ENCODE assay signal across 1 cellular context in genomic region chr10:72502581-72502980, GRCh38.
TF ChIP-seq lines count a peak whose summit lies in the region.

No MANE protein-coding gene starts in this region.

TF ChIP-seq in K562, 482 proteins besides CTCF, POLR2A, EP300 and RAD21 (continued from another document and continues in another):
- TF ChIP-seq STAT6 (CRISPR knock-in tag; IDR thresholded peaks at IDR 0.05) (no peak), RBM14 (IDR thresholded peaks at IDR 0.05; ENCODE audit: borderline replicate concordance, insufficient read depth, low read depth, low read length) (no peak), TCF7 (IDR thresholded peaks at IDR 0.05; ENCODE audit: borderline replicate concordance) (no peak), PRPF4 (IDR thresholded peaks at IDR 0.05; ENCODE audit: insufficient read depth, low read depth, low read length, poor library complexity, severe bottlenecking) (no peak), EHMT2 (IDR thresholded peaks at IDR 0.05) (no peak), ZNF274 (IDR thresholded peaks at IDR 0.05; ENCODE audit: borderline replicate concordance, low read depth, low read length) (no peak), TRIM28 (IDR thresholded peaks at IDR 0.05) (no peak), TAF1 (IDR thresholded peaks at IDR 0.05; ENCODE audit: control insufficient read depth, extremely low read depth, insufficient read depth, low read length, severe bottlenecking) (no peak), JUN (IDR thresholded peaks at IDR 0.05; ENCODE audit: borderline replicate concordance, low read depth, low read length) (no peak), JUN (CRISPR knock-in tag; IDR thresholded peaks at IDR 0.05; ENCODE audit: borderline replicate concordance) (no peak), TSHZ1 (CRISPR knock-in tag; IDR thresholded peaks at IDR 0.05) (no peak), SMARCA5 (IDR thresholded peaks at IDR 0.05) (no peak), ZBTB34 (CRISPR knock-in tag; IDR thresholded peaks at IDR 0.05) (no peak), DACH1 (IDR thresholded peaks at IDR 0.05; ENCODE audit: partially characterized antibody) (no peak), TAL1 (IDR thresholded peaks at IDR 0.05) (peak; percentile 77), BDP1 (IDR thresholded peaks at IDR 0.05; ENCODE audit: insufficient read depth, insufficient read length) (no peak), MAFG (tag; conservative IDR thresholded peaks at IDR 0.05) (no peak), FIP1L1 (IDR thresholded peaks at IDR 0.05; ENCODE audit: low read depth, low read length, poor library complexity, severe bottlenecking) (no peak), CTBP1 (IDR thresholded peaks at IDR 0.05; ENCODE audit: borderline replicate concordance) (no peak), ATF1 (CRISPR knock-in tag; IDR thresholded peaks at IDR 0.05) (no peak), ATF1 (tag; IDR thresholded peaks at IDR 0.05) (no peak), POLR2H (tag; IDR thresholded peaks at IDR 0.05; ENCODE audit: low read depth) (no peak), NUFIP1 (IDR thresholded peaks at IDR 0.05; ENCODE audit: partially characterized antibody) (no peak), U2AF1 (optimal IDR thresholded peaks at IDR 0.05; ENCODE audit: low read depth, low read length) (no peak), SREBF2 (CRISPR knock-in tag; IDR thresholded peaks at IDR 0.05) (no peak), MLLT1 (IDR thresholded peaks at IDR 0.05) (no peak), ELK1 (CRISPR knock-in tag; IDR thresholded peaks at IDR 0.05) (no peak), ZNF707 (CRISPR knock-in tag; conservative IDR thresholded peaks at IDR 0.05) (no peak), KHSRP (IDR thresholded peaks at IDR 0.05) (no peak), NR2C2 (CRISPR knock-in tag; IDR thresholded peaks at IDR 0.05) (no peak), NR2C2 (tag; IDR thresholded peaks at IDR 0.05) (no peak), IRF9 (tag; IDR thresholded peaks at IDR 0.05) (no peak), HDGF (IDR thresholded peaks at IDR 0.05) (no peak), THAP12 (CRISPR knock-in tag; IDR thresholded peaks at IDR 0.05) (no peak), ZNF584 (CRISPR knock-in tag; IDR thresholded peaks at IDR 0.05; ENCODE audit: low read depth) (no peak), NFE2L1 (tag; IDR thresholded peaks at IDR 0.05; ENCODE audit: borderline replicate concordance, low read depth) (no peak)
- TF ChIP-seq, protein P1, sequence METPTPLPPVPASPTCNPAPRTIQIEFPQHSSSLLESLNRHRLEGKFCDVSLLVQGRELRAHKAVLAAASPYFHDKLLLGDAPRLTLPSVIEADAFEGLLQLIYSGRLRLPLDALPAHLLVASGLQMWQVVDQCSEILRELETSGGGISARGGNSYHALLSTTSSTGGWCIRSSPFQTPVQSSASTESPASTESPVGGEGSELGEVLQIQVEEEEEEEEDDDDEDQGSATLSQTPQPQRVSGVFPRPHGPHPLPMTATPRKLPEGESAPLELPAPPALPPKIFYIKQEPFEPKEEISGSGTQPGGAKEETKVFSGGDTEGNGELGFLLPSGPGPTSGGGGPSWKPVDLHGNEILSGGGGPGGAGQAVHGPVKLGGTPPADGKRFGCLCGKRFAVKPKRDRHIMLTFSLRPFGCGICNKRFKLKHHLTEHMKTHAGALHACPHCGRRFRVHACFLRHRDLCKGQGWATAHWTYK (CRISPR knock-in tag; IDR thresholded peaks at IDR 0.05) = no peak
- TF ChIP-seq, protein P2, sequence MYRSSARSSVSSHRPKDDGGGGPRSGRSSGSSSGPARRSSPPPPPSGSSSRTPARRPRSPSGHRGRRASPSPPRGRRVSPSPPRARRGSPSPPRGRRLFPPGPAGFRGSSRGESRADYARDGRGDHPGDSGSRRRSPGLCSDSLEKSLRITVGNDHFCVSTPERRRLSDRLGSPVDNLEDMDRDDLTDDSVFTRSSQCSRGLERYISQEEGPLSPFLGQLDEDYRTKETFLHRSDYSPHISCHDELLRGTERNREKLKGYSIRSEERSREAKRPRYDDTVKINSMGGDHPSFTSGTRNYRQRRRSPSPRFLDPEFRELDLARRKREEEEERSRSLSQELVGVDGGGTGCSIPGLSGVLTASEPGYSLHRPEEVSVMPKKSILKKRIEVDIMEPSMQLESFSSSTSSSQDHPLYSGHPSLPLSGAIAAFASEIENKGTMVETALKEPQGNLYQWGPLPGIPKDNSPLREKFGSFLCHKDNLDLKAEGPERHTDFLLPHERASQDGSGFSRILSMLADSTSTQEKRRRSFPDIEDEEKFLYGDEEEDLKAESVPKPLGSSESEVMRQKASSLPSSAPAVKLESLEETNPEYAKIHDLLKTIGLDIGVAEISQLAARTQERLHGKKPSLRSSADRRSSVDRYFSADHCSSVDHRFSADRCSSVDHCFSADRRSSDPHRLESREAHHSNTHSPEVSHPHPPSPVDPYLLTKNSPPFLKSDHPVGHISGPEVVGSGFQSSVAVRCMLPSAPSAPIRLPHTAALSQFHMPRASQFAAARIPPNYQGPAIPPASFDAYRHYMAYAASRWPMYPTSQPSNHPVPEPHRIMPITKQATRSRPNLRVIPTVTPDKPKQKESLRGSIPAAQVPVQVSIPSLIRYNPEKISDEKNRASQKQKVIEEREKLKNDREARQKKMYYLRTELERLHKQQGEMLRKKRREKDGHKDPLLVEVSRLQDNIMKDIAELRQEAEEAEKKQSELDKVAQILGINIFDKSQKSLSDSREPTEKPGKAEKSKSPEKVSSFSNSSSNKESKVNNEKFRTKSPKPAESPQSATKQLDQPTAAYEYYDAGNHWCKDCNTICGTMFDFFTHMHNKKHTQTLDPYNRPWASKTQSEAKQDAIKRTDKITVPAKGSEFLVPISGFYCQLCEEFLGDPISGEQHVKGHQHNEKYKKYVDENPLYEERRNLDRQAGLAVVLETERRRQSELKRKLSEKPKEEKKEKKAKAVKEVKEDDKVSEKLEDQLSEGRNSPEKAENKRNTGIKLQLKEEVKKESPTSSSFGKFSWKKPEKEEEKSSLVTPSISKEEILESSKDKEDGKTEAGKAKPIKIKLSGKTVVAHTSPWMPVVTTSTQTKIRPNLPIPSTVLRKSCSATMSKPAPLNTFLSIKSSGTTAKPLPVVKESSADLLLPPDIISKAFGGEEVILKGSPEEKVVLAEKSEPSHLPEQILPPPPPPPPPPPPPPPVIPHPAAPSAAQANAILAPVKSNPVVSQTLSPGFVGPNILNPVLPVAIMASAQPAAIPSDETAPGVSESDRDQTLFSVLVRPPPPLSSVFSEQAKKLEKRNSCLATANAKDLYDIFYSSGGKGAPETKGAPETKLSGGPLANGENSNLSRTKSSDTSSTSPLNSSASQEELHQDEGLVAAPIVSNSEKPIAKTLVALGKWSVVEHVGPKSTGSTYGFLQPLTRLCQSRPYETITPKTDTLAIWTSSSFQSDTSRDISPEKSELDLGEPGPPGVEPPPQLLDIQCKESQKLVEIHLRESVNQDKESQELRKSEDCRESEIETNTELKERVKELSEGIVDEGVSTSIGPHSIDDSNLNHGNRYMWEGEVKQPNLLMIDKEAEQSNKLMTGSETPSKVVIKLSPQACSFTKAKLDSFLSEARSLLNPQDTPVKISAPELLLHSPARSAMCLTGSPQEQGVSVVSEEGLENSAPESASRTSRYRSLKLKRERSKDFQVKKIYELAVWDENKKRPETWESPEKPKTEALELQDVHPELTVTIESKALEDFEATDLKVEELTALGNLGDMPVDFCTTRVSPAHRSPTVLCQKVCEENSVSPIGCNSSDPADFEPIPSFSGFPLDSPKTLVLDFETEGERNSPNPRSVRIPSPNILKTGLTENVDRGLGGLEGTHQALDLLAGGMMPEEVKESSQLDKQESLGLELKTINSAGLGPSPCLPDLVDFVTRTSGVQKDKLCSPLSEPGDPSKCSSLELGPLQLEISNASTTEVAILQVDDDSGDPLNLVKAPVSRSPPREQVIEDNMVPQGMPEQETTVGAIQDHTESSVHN (IDR thresholded peaks at IDR 0.05; ENCODE audit: borderline replicate concordance in 1 of 2, low read depth in 1 of 2) = no peak
